In genomic region chr16:30609928-30610839, GRCh38 we compare ENCODE assay signal across 8 cellular contexts. TPM values are rescaled to one million over a fixed set of nuclear protein-coding genes. Genes with fewer than 3 reads are reported as not detected.
A peak's percentile ranks its signal among the peaks of the same experiment; 100 is the strongest.
DNase-seq lines count a peak whose midpoint lies in the region; ATAC-seq and TF ChIP-seq lines count a peak whose summit lies in the region.

TSS of gene ZNF689 (minus strand) at chr16:30610389. CDS start at chr16:30610041, 348 bp downstream.

- H3K4me1 Mint-ChIP-seq in activated CD8-positive, alpha-beta memory T cell treated with anti-CD3 and anti-CD28 coated beads, Interleukin-2, amount 10 ng/mL, durations not matched to agents 7 days and 5 days, result peaks cover 24% of the 10 kb centered on the region
- peaks cover 3% of the 10 kb centered on the region for H3K4me1 Mint-ChIP-seq in endodermal cell

- peaks cover 13% of the 10 kb centered on the region for H3K36me3 Mint-ChIP-seq in activated CD8-positive, alpha-beta memory T cell treated with anti-CD3 and anti-CD28 coated beads, Interleukin-2, amount 10 ng/mL, durations not matched to agents 7 days and 5 days
- peaks cover 17% of the 10 kb centered on the region for H3K36me3 Mint-ChIP-seq in endodermal cell (ENCODE audit: low read depth)

- ATAC-seq in GM21367 (IDR thresholded peaks at IDR 0.05; ENCODE audit: unreplicated experiment), result peak; percentile 83
- ATAC-seq in activated CD8-positive, alpha-beta memory T cell treated with anti-CD3 and anti-CD28 coated beads, Interleukin-2, amount 10 ng/mL, durations not matched to agents 7 days and 5 days, result peak; percentile 94

- CTCF ChIA-PET in activated CD8-positive, alpha-beta memory T cell treated with anti-CD3 and anti-CD28 coated beads, Interleukin-2, amount 10 ng/mL, durations not matched to agents 7 days and 5 days (lab: Charles Lee), result interaction anchor here (0.8 to 11.9 kb wide), 13 partner anchors 9 to 180 kb away, joined by 3 to 123 read pairs (median 4); partner anchors contain the start of genes DCTPP1, PRR14, ZNF688 and ZNF747

- peaks cover 30% of the 10 kb centered on the region for H3K36me3 ChIP-seq in NT2/D1 (ENCODE audit: insufficient read depth, insufficient read length, low read length)
- peaks cover 31% of the 10 kb centered on the region for H3K36me3 ChIP-seq in endodermal cell (ENCODE audit: control insufficient read depth, insufficient read depth, low read length)
- no peaks in the 10 kb centered on the region for H3K36me3 ChIP-seq in mesendoderm (ENCODE audit: control insufficient read depth, insufficient read depth, low read length)

- peak within 1 kb of the TSS; percentile 97 for H3K56ac ChIP-seq in mesendoderm (ENCODE audit: low read length)

- H3K9me3 Mint-ChIP-seq in activated CD8-positive, alpha-beta memory T cell treated with anti-CD3 and anti-CD28 coated beads, Interleukin-2, amount 10 ng/mL, durations not matched to agents 7 days and 5 days (ENCODE audit: low read depth), result no peaks in the 10 kb centered on the region
- no peaks in the 10 kb centered on the region for H3K9me3 Mint-ChIP-seq in endodermal cell

- peak within 1 kb of the TSS; percentile 16 for H3K4me2 ChIP-seq in mesendoderm (ENCODE audit: low read length)

- H3K27ac Mint-ChIP-seq in activated CD8-positive, alpha-beta memory T cell treated with anti-CD3 and anti-CD28 coated beads, Interleukin-2, amount 10 ng/mL, durations not matched to agents 7 days and 5 days, result peak within 1 kb of the TSS; percentile 95
- H3K27ac Mint-ChIP-seq in endodermal cell, result peak within 1 kb of the TSS; percentile 92

- H3K9me3 ChIP-seq in NT2/D1 (ENCODE audit: insufficient read depth, low read length) (no peaks in the 10 kb centered on the region), endodermal cell (ENCODE audit: control insufficient read depth, low read length) (no peaks in the 10 kb centered on the region)

- no peak within 1 kb of the TSS for H2BK15ac ChIP-seq in mesendoderm (replicated peaks; ENCODE audit: low read depth)

- peak within 1 kb of the TSS; percentile 80 for H3K4me3 Mint-ChIP-seq in activated CD8-positive, alpha-beta memory T cell treated with anti-CD3 and anti-CD28 coated beads, Interleukin-2, amount 10 ng/mL, durations not matched to agents 7 days and 5 days
- H3K4me3 Mint-ChIP-seq in endodermal cell, result peak within 1 kb of the TSS; percentile 77

- H3K4me3 ChIP-seq in NT2/D1 (ENCODE audit: insufficient read length, low read depth) (peak within 1 kb of the TSS; percentile 95), endodermal cell (ENCODE audit: low read length) (peak within 1 kb of the TSS; percentile 95), mesendoderm (ENCODE audit: low read length) (peak within 1 kb of the TSS; percentile 87)

- peak within 1 kb of the TSS; percentile 94 for H3K4ac ChIP-seq in mesendoderm (ENCODE audit: low read depth, low read length)

- H3K27me3 ChIP-seq in NT2/D1 (ENCODE audit: insufficient read depth, insufficient read length) (no peaks in the 10 kb centered on the region), endodermal cell (ENCODE audit: control insufficient read depth, insufficient read depth, low read length, poor library complexity, severe bottlenecking) (no peaks in the 10 kb centered on the region), mesendoderm (ENCODE audit: insufficient read depth, low read length, poor library complexity) (no peaks in the 10 kb centered on the region)

- no peaks in the 10 kb centered on the region for H3K27me3 Mint-ChIP-seq in activated CD8-positive, alpha-beta memory T cell treated with anti-CD3 and anti-CD28 coated beads, Interleukin-2, amount 10 ng/mL, durations not matched to agents 7 days and 5 days
- no peaks in the 10 kb centered on the region for H3K27me3 Mint-ChIP-seq in endodermal cell (ENCODE audit: insufficient read depth)

- peak within 1 kb of the TSS; percentile 95 for H4K8ac ChIP-seq in mesendoderm (ENCODE audit: low read depth, low read length)

- DNase-seq in COLO829 (ENCODE audit: low spot score) (peak; percentile 99), HUDEP-2 (lab: John Stamatoyannopoulos, UW; ENCODE audit: unreplicated experiment in 76 of 76) (peak in 75 of 76 experiments; percentile 35 to 98 (median 93)), NT2/D1 (ENCODE audit: low read depth, low spot score) (peak; percentile 99), endodermal cell (peak; percentile 99), mesendoderm (peak; percentile 100)
- peak; percentile 97 for DNase-seq in activated CD8-positive, alpha-beta memory T cell treated with anti-CD3 and anti-CD28 coated beads, Interleukin-2, amount 10 ng/mL, durations not matched to agents 7 days and 5 days
- peak; percentile 90 for DNase-seq in stimulated activated CD8-positive, alpha-beta memory T cell treated with anti-CD3 and anti-CD28 coated beads, Interleukin-15, amount 100 ng/mL, for 1 hour (ENCODE audit: low read depth)

- 0 to 1% methylated on average over 49 to 62 of the region's 63 CpGs for WGBS in endodermal cell (ENCODE audit: insufficient coverage in 1 of 2, insufficient read length in 1 of 2), 2 experiments
- WGBS in mesendoderm (ENCODE audit: extremely low coverage, insufficient coverage, low lambda C conversion rate), result no CpG with 5 or more reads among the region's 63 CpGs

- H2BK5ac ChIP-seq in mesendoderm (ENCODE audit: low read length), result peak within 1 kb of the TSS; percentile 16

- H3K27ac ChIP-seq in endodermal cell (ENCODE audit: low read depth, low read length) (peak within 1 kb of the TSS; percentile 87), mesendoderm (ENCODE audit: low read depth, low read length) (peak within 1 kb of the TSS; percentile 52)

- no peak within 1 kb of the TSS for H3K23ac ChIP-seq in mesendoderm (ENCODE audit: low read length)

- H3K18ac ChIP-seq in mesendoderm (ENCODE audit: low read length), result peak within 1 kb of the TSS; percentile 85

- no peak within 1 kb of the TSS for H2BK120ac ChIP-seq in mesendoderm (ENCODE audit: low read depth, low read length)

- H3K79me2 ChIP-seq in mesendoderm (ENCODE audit: control insufficient read depth, insufficient read depth, low read length), result no peaks in the 10 kb centered on the region

- H3K4me1 ChIP-seq in NT2/D1 (ENCODE audit: insufficient read depth, insufficient read length), result peaks cover 3% of the 10 kb centered on the region
- peaks cover 3% of the 10 kb centered on the region for H3K4me1 ChIP-seq in endodermal cell (ENCODE audit: control insufficient read depth, insufficient read depth, low read length)
- peaks cover 1% of the 10 kb centered on the region for H3K4me1 ChIP-seq in mesendoderm (ENCODE audit: control insufficient read depth, low read depth, low read length)

- H3K9ac ChIP-seq in NT2/D1 (ENCODE audit: insufficient read length, low read depth), result peak within 1 kb of the TSS; percentile 95
- H3K9ac ChIP-seq in endodermal cell (ENCODE audit: extremely low read depth, low read length, poor library complexity, severe bottlenecking), result peak within 1 kb of the TSS; percentile 95
- peak within 1 kb of the TSS; percentile 97 for H3K9ac ChIP-seq in mesendoderm (ENCODE audit: low read length)

- peaks cover 1% of the 10 kb centered on the region for H3K79me1 ChIP-seq in mesendoderm (ENCODE audit: low read length)

- no peak within 1 kb of the TSS for H4K5ac ChIP-seq in mesendoderm (ENCODE audit: low read length)

- TF ChIP-seq CTCF in endodermal cell (conservative IDR thresholded peaks at IDR 0.05), result no peak

- no peak within 1 kb of the TSS for H2AK5ac ChIP-seq in mesendoderm (ENCODE audit: low read length)

RNA-seq across cellular contexts. Expression of gene ZNF689, which starts in this region (rescaled TPM):
- 10 to 100 TPM; 12.2 to 15.3 TPM for total RNA-seq in activated CD8-positive, alpha-beta memory T cell treated with anti-CD3 and anti-CD28 coated beads, Interleukin-2, amount 10 ng/mL, durations not matched to agents 7 days and 5 days
- total RNA-seq in endodermal cell, result 10 to 100 TPM; 13.0 to 15.8 TPM
- polyA plus RNA-seq in endodermal cell (2013, experiment 1 of 2), result 16.6 TPM
- 14.7 TPM for polyA plus RNA-seq in endodermal cell (2013, experiment 2 of 2)
- polyA plus RNA-seq in mesendoderm (2013, experiment 1 of 2), result 14.7 TPM
- 14.9 TPM for polyA plus RNA-seq in mesendoderm (2013, experiment 2 of 2)

Comparison
In these comparisons a context has a peak if more than half of its experiments do, and no peak if none do; other contexts are left out.
1. Peak in every context shown above with its lines: DNase-seq, ATAC-seq, H3K4me3 ChIP-seq and H3K27ac ChIP-seq.